15 cellular contexts compared by ENCODE assay signal in genomic region chr14:23147676-23148075, GRCh38.
DNase-seq lines count a peak whose midpoint lies in the region; ATAC-seq and TF ChIP-seq lines count a peak whose summit lies in the region.
"Had no signal": no experiment of that assay in that cellular context is flagged by ENCODE, and none has a peak within 500 bp of the region (broad histone marks: within the 10 kb centered on the region; RNA-seq: fewer than 3 reads in every experiment).

No MANE protein-coding gene starts in this region.

- peak; percentile 26 for DNase-seq in EL
- DNase-seq in RWPE2 (ENCODE audit: low spot score) = no peak
- peak; percentile 38 for DNase-seq in fibroblast of peridontal ligament (ENCODE audit: extremely low read depth)
- DNase-seq in posterior cingulate gyrus = peak in 8 of 10 donors; percentile 24 to 92 (median 58)
- no peak for DNase-seq in NCI-H2081 (lab: John Stamatoyannopoulos, UW)
- DNase-seq: activated B cell treated with CpG ODN at 0.5 μM for 24 hours; GOT3; naive thymus-derived CD4-positive, alpha-beta T cell; SIG-M5 had no signal

- intact Hi-C loops in posterior cingulate gyrus (cut with DNase I) = no loop called here

- no peak overlapping the region for H3K4me3 ChIP-seq in RWPE2 (ENCODE audit: severe bottlenecking)
- H3K4me3 ChIP-seq: BLaER1 treated with 17β-estradiol and CSF1 and Interleukin-3, amounts not matched to agents 10 nM and 100 nM had no signal

- ATAC-seq in RWPE2 (ENCODE audit: low read depth) (peak; percentile 51; the same call in 1 of the 3 replicates), HG02798 (IDR thresholded peaks at IDR 0.05; ENCODE audit: poor library complexity, unreplicated experiment) (no peak), GM19455 (IDR thresholded peaks at IDR 0.05; ENCODE audit: unreplicated experiment) (no peak), GM19463 (IDR thresholded peaks at IDR 0.05; ENCODE audit: unreplicated experiment) (no peak)
- ATAC-seq: naive thymus-derived CD4-positive, alpha-beta T cell; stimulated activated memory B cell treated with anti-CD40 and anti-IgM and Interleukin-4, amounts not matched to agents 10 μg/mL and 1 μg/mL and 100 μg/mL, for 72 hours had no signal

- H3K36me3 ChIP-seq in RWPE2 (ENCODE audit: low read depth) = no peaks in the 10 kb centered on the region

- no peaks in the 10 kb centered on the region for H3K27me3 ChIP-seq in RWPE2 (ENCODE audit: insufficient read depth, poor library complexity, severe bottlenecking)
- H3K27me3 ChIP-seq: BLaER1 treated with 17β-estradiol and CSF1 and Interleukin-3, amounts not matched to agents 10 nM and 100 nM had no signal

- H3K9me3 ChIP-seq in RWPE2 (ENCODE audit: severe bottlenecking) = no peaks in the 10 kb centered on the region
- H3K9me3 ChIP-seq: BLaER1 treated with 17β-estradiol and CSF1 and Interleukin-3, amounts not matched to agents 10 nM and 100 nM had no signal

- no peak for TF ChIP-seq CTCF in RWPE2 (IDR thresholded peaks at IDR 0.05; ENCODE audit: poor library complexity, severe bottlenecking)

- H3K27ac ChIP-seq in RWPE2 (ENCODE audit: poor library complexity, severe bottlenecking) = no peak overlapping the region
- H3K27ac ChIP-seq: BLaER1 treated with 17β-estradiol and CSF1 and Interleukin-3, amounts not matched to agents 10 nM and 100 nM; KMS-11 had no signal

- peaks cover 11% of the 10 kb centered on the region for H3K4me1 ChIP-seq in RWPE2 (ENCODE audit: insufficient read depth, poor library complexity, severe bottlenecking)

Comparison
In these comparisons a context has a peak if more than half of its experiments do, and no peak if none do; other contexts are left out.
1. DNase-seq: peak in EL (single experiment), fibroblast of peridontal ligament (single experiment) and posterior cingulate gyrus (8 of 10); none in RWPE2 (single experiment) and NCI-H2081 (0 of 2).